ENCODE assay signal across 26 cellular contexts in genomic region chr6:157865249-157865648, GRCh38.
"Had no signal": no experiment of that assay in that cellular context is flagged by ENCODE, and none has a peak within 500 bp of the region (broad histone marks: within the 10 kb centered on the region; RNA-seq: fewer than 3 reads in every experiment).

No MANE protein-coding gene starts in this region.

- H3K4me3 Mint-ChIP-seq: activated naive CD4-positive, alpha-beta T cell treated with anti-CD3 and anti-CD28 coated beads for 36 hours; stimulated activated naive B cell treated with anti-CD40 and anti-IgM and Interleukin-4, amounts not matched to agents 10 μg/mL and 1 μg/mL and 100 μg/mL, for 72 hours; T-cell; T-helper 2 cell treated with Interferon-gamma antibody and Interleukin-4, amounts not matched to agents 5 μg/mL and 100 μg/mL, for 36 hours; type B pancreatic cell had no signal

- H3K9me3 Mint-ChIP-seq: activated naive CD4-positive, alpha-beta T cell treated with anti-CD3 and anti-CD28 coated beads for 36 hours; stimulated activated naive B cell treated with anti-CD40 and anti-IgM and Interleukin-4, amounts not matched to agents 10 μg/mL and 1 μg/mL and 100 μg/mL, for 72 hours; T-helper 2 cell treated with Interferon-gamma antibody and Interleukin-4, amounts not matched to agents 5 μg/mL and 100 μg/mL, for 36 hours; type B pancreatic cell had no signal

- H3K9me3 ChIP-seq: mucosa of descending colon, sigmoid colon, testis had no signal

- H3K4me3 ChIP-seq: mucosa of descending colon, sigmoid colon, smooth muscle cell, testis had no signal

- ATAC-seq: left colon; mucosa of descending colon; stimulated activated naive B cell treated with anti-CD40 and anti-IgM and Interleukin-4, amounts not matched to agents 10 μg/mL and 1 μg/mL and 100 μg/mL, for 72 hours; T-cell had no signal

- DNase-seq: activated CD4-positive, alpha-beta T cell treated with anti-CD3 and anti-CD28 coated beads, Interleukin-2, amount 50 U/mL, for 1 hour; activated CD4-positive, CD25-positive, alpha-beta regulatory T cell treated with anti-CD3 and anti-CD28 coated beads, Interleukin-2, amount 50 U/mL, for 72 hours; activated CD8-positive, alpha-beta memory T cell treated with anti-CD3 and anti-CD28 coated beads, Interleukin-2, amount 50 U/mL, for 48 hours; activated effector memory CD4-positive, alpha-beta T cell treated with Interleukin-2 at 50 U/mL for 16 hours; activated naive CD4-positive, alpha-beta T cell treated with anti-CD3 and anti-CD28 coated beads for 36 hours; activated T-cell treated with anti-CD3 and anti-CD28 coated beads, Interleukin-2, amount 50 U/mL, for 48 hours; anterior cingulate cortex; central memory CD4-positive, alpha-beta T cell; dermis blood vessel endothelial cell; effector CD8-positive, alpha-beta T cell; erythroblast; foreskin fibroblast; left colon; mesendoderm; mucosa of descending colon; nucleus accumbens; sigmoid colon; stimulated activated CD4-positive, alpha-beta T cell treated with anti-CD3 and anti-CD28 coated beads, Interleukin-15, amount 100 ng/mL, for 24 hours; stimulated activated naive B cell treated with anti-CD40 and anti-IgM and Interleukin-4, amounts not matched to agents 10 μg/mL and 1 μg/mL and 100 μg/mL, for 72 hours; T-cell; testis; WERI-Rb-1 had no signal

- FAIRE-seq: keratinocyte had no signal

- H3K27me3 Mint-ChIP-seq: stimulated activated naive B cell treated with anti-CD40 and anti-IgM and Interleukin-4, amounts not matched to agents 10 μg/mL and 1 μg/mL and 100 μg/mL, for 72 hours; T-cell; type B pancreatic cell had no signal

- H3K27ac Mint-ChIP-seq: activated naive CD4-positive, alpha-beta T cell treated with anti-CD3 and anti-CD28 coated beads for 36 hours; stimulated activated naive B cell treated with anti-CD40 and anti-IgM and Interleukin-4, amounts not matched to agents 10 μg/mL and 1 μg/mL and 100 μg/mL, for 72 hours; T-cell; T-helper 2 cell treated with Interferon-gamma antibody and Interleukin-4, amounts not matched to agents 5 μg/mL and 100 μg/mL, for 36 hours; type B pancreatic cell had no signal

- H3K4me2 ChIP-seq: smooth muscle cell had no signal

- H3K27me3 ChIP-seq: sigmoid colon, testis had no signal

- H3K27ac ChIP-seq: sigmoid colon, testis, WERI-Rb-1 had no signal
